Comparison of ENCODE assay signal across 17 cellular contexts in genomic region chr4:4490816-4491215, GRCh38. TPM values are rescaled to one million over a fixed set of nuclear protein-coding genes. Genes with fewer than 3 reads are reported as not detected.
DNase-seq lines count a peak whose midpoint lies in the region; ATAC-seq, FAIRE-seq and TF ChIP-seq lines count a peak whose summit lies in the region.
"Had no signal": no experiment of that assay in that cellular context is flagged by ENCODE, and none has a peak within 500 bp of the region (broad histone marks: within the 10 kb centered on the region; RNA-seq: fewer than 3 reads in every experiment).

No MANE protein-coding gene starts in this region.

- H3K9ac ChIP-seq in SK-N-MC (ENCODE audit: insufficient read length) (peak overlapping the region; percentile 29), keratinocyte (ENCODE audit: control insufficient read depth, extremely low read depth, insufficient read depth, low read length) (no peak overlapping the region)

- no peaks in the 10 kb centered on the region for H3K9me1 ChIP-seq in keratinocyte (ENCODE audit: control insufficient read depth, extremely low read depth, insufficient read depth, low read length)

- H3K36me3 ChIP-seq in SK-N-MC (ENCODE audit: insufficient read depth, low read length), result no peaks in the 10 kb centered on the region
- no peaks in the 10 kb centered on the region for H3K36me3 ChIP-seq in keratinocyte (ENCODE audit: control insufficient read depth in 2 of 2, extremely low read depth in 1 of 2, insufficient read depth in 2 of 2, low read length in 2 of 2)

- no peak for DNase-seq in LNCaP clone FGC (ENCODE audit: low read depth)
- no peak for DNase-seq in SK-N-MC (ENCODE audit: low read depth, low spot score)
- no peak for DNase-seq in keratinocyte (ENCODE audit: low read depth, low spot score)
- DNase-seq in GM13976 (ENCODE audit: low spot score), result no peak
- DNase-seq: CD8-positive, alpha-beta T cell; DMS79; HFFc6; NCI-H187; NCI-H345; NCI-H526; NK-92 treated with Interleukin-12 subunit alpha and Interleukin-12 subunit beta, amount 100 ng/mL, for 24 hours; PC-9 had no signal

- H3K4me3 ChIP-seq in LNCaP clone FGC (ENCODE audit: low read depth, low read length), result peak overlapping the region; percentile 7; the same call in 1 of the 2 replicates
- H3K4me3 ChIP-seq in SK-N-MC, result peak overlapping the region; percentile 64
- no peak overlapping the region for H3K4me3 ChIP-seq in keratinocyte (ENCODE audit: control insufficient read depth in 2 of 3, extremely low read depth in 1 of 3, insufficient read depth in 2 of 3, low read depth in 1 of 3, low read length in 3 of 3)
- H3K4me3 ChIP-seq: PC-9 had no signal

- H3K9me3 ChIP-seq in SK-N-MC (ENCODE audit: low read depth, low read length) (no peaks in the 10 kb centered on the region), keratinocyte (ENCODE audit: control insufficient read depth, low read depth, low read length) (no peaks in the 10 kb centered on the region)

- no peaks in the 10 kb centered on the region for H4K20me1 ChIP-seq in keratinocyte (ENCODE audit: control insufficient read depth, extremely low read depth, insufficient read depth, low read length)

- H3K27ac ChIP-seq in SK-N-MC (peak overlapping the region; percentile 27; the same call in 1 of the 2 replicates), keratinocyte (ENCODE audit: control insufficient read depth, insufficient read depth, low read length) (no peak overlapping the region)
- H3K27ac ChIP-seq: PC-9 had no signal

- H3K4me2 ChIP-seq in keratinocyte (ENCODE audit: control insufficient read depth, extremely low read depth, insufficient read depth, low read depth, low read length), result no peak overlapping the region
- H3K4me2 ChIP-seq: PC-9 had no signal

- in situ Hi-C loops in GM13976 (cut with MboI; ENCODE audit: low sequenced_read_pairs, unreplicated experiment), result loop anchor here (25.0 kb wide), 1 partner anchor 496 kb away; no protein-coding TSS in a partner anchor

- H3K27me3 ChIP-seq in keratinocyte (ENCODE audit: control insufficient read depth, extremely low read depth, insufficient read depth, low read length), result no peaks in the 10 kb centered on the region

- no peaks in the 10 kb centered on the region for H3K4me1 ChIP-seq in keratinocyte (ENCODE audit: control insufficient read depth, extremely low read depth, insufficient read depth, low read length)

- ATAC-seq in HG03139 (IDR thresholded peaks at IDR 0.05; ENCODE audit: unreplicated experiment) (no peak), GM21390 (IDR thresholded peaks at IDR 0.05; ENCODE audit: unreplicated experiment) (no peak), GM18517 (IDR thresholded peaks at IDR 0.05; ENCODE audit: unreplicated experiment) (no peak)
- ATAC-seq: CD8-positive, alpha-beta T cell had no signal

- peak; percentile 5 for FAIRE-seq in keratinocyte (lab: Jason Lieb, UNC)
- FAIRE-seq: GM12892, H54 had no signal

- no peak overlapping the region for H2AFZ ChIP-seq in keratinocyte (ENCODE audit: control insufficient read depth, low read length)
- H2AFZ ChIP-seq: PC-9 had no signal

- TF ChIP-seq CTCF in LNCaP clone FGC (IDR thresholded peaks at IDR 0.05; ENCODE audit: control insufficient read depth, extremely low read depth, insufficient read depth) (no peak), keratinocyte (optimal IDR thresholded peaks at IDR 0.05 in 1 of 3, IDR thresholded peaks at IDR 0.05 in 1 of 3, conservative IDR thresholded peaks at IDR 0.05 in 1 of 3; ENCODE audit: extremely low read depth in 1 of 3, insufficient read depth in 2 of 3, low read length in 3 of 3) (no peak), GM13976 (IDR thresholded peaks at IDR 0.05; ENCODE audit: borderline replicate concordance, control extremely low read depth, extremely low read depth, insufficient read depth, missing control alignments) (no peak)

- no peaks in the 10 kb centered on the region for H3K79me2 ChIP-seq in keratinocyte (ENCODE audit: control insufficient read depth, insufficient read depth, low read length)

- dilution Hi-C loops in keratinocyte (cut with MboI; ENCODE audit: extremely low pct_ligation_motif_present, low sequenced_read_pairs), result no loop called here

RNA-seq across cellular contexts. Expression of gene STX18, which starts 51.0 kb away (rescaled TPM):
- polyA plus RNA-seq in keratinocyte, result 16.6 to 21.6 TPM (median 18.1 TPM) in 3 replicates
- polyA plus RNA-seq in keratinocyte (2011; ENCODE audit: low read depth), result 47.9 TPM
- polyA plus RNA-seq in keratinocyte (2011; cell fraction: cytosol; rRNA removed), result 13.9 and 28.3 TPM in 2 replicates
- polyA plus RNA-seq in keratinocyte (2011; cell fraction: nucleus; rRNA removed), result 20.8 and 27.1 TPM in 2 replicates
- polyA plus RNA-seq in keratinocyte (2012; ENCODE audit: low replicate concordance), result 16.4 and 21.2 TPM in 2 replicates
- polyA minus RNA-seq in keratinocyte, result 10.5 to 17.1 TPM (median 16.3 TPM) in 3 replicates
- polyA minus RNA-seq in keratinocyte (2011; cell fraction: cytosol; rRNA and poly(A)+ RNA removed), result 5.0 TPM
- 9.4 and 18.2 TPM in 2 replicates for polyA minus RNA-seq in keratinocyte (2011; cell fraction: nucleus; rRNA and poly(A)+ RNA removed)

Comparison
In these comparisons a context has a peak if more than half of its experiments do, and no peak if none do; other contexts are left out.
1. H3K4me3 ChIP-seq: peak in LNCaP clone FGC (single experiment) and SK-N-MC (single experiment); none in keratinocyte (0 of 3).